9 cellular contexts compared by ENCODE assay signal in genomic region chr18:43367895-43368294, GRCh38.
"Had no signal": no experiment of that assay in that cellular context is flagged by ENCODE, and none has a peak within 500 bp of the region (broad histone marks: within the 10 kb centered on the region; RNA-seq: fewer than 3 reads in every experiment).

No MANE protein-coding gene starts in this region.

- H3K27ac ChIP-seq: HL-60, KMS-11 had no signal

- DNase-seq: IMR-90, KBM-7, KG1 had no signal

- H3K4me1 Mint-ChIP-seq: IgD-negative memory B cell had no signal

- H3K4me3 Mint-ChIP-seq: IgD-negative memory B cell had no signal

- H3K4me3 ChIP-seq: K562 had no signal

- H3K4me2 ChIP-seq: KMS-11 had no signal

- FAIRE-seq: HepG2, HTR-8/SVneo, K562 had no signal

- H3K9ac ChIP-seq: KMS-11 had no signal

- H3K27me3 Mint-ChIP-seq: IgD-negative memory B cell had no signal

- H3K27ac Mint-ChIP-seq: IgD-negative memory B cell had no signal

- ATAC-seq: HepG2, K562 had no signal

- H3K36me3 Mint-ChIP-seq: IgD-negative memory B cell had no signal
